ENCODE assay signal across 1 cellular context in genomic region chr5:142322403-142322746, GRCh38.
TF ChIP-seq lines count a peak whose summit lies in the region.

No MANE protein-coding gene starts in this region.

TF ChIP-seq in WTC11, 78 proteins besides CTCF, POLR2A, EP300 and RAD21 (continued from another document):
- TF ChIP-seq ZBTB43 (CRISPR knock-in tag; IDR thresholded peaks at IDR 0.05) (no peak), OVOL2 (CRISPR knock-in tag; IDR thresholded peaks at IDR 0.05; ENCODE audit: borderline replicate concordance) (no peak)
